ENCODE assay signal across 2 cellular contexts in the genomic region with DNA sequence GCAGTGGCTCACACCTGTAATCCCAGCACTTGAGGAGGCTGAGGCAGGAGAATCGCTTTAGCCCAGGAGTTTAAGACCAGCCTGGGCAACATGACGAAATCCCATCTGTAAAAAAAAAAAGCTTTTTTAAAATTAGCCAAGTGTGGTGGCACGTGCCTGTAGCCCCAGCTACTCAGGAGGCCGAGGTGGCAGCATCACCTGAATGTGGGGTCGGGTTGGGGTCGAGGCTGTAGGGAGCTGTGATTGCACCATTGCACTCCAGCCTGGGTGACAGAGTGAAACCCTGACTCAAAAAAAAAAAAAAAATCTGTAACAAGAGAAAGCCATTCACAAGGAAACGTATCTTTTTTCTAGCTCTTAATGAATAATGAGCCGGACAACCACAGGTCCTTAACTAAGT.
TF ChIP-seq lines count a peak whose summit lies in the region.

No MANE protein-coding gene starts in this region.

TF ChIP-seq in GM23338, 12 proteins besides CTCF, POLR2A, EP300 and RAD21 (continues in another document):
- TF ChIP-seq, protein P1, sequence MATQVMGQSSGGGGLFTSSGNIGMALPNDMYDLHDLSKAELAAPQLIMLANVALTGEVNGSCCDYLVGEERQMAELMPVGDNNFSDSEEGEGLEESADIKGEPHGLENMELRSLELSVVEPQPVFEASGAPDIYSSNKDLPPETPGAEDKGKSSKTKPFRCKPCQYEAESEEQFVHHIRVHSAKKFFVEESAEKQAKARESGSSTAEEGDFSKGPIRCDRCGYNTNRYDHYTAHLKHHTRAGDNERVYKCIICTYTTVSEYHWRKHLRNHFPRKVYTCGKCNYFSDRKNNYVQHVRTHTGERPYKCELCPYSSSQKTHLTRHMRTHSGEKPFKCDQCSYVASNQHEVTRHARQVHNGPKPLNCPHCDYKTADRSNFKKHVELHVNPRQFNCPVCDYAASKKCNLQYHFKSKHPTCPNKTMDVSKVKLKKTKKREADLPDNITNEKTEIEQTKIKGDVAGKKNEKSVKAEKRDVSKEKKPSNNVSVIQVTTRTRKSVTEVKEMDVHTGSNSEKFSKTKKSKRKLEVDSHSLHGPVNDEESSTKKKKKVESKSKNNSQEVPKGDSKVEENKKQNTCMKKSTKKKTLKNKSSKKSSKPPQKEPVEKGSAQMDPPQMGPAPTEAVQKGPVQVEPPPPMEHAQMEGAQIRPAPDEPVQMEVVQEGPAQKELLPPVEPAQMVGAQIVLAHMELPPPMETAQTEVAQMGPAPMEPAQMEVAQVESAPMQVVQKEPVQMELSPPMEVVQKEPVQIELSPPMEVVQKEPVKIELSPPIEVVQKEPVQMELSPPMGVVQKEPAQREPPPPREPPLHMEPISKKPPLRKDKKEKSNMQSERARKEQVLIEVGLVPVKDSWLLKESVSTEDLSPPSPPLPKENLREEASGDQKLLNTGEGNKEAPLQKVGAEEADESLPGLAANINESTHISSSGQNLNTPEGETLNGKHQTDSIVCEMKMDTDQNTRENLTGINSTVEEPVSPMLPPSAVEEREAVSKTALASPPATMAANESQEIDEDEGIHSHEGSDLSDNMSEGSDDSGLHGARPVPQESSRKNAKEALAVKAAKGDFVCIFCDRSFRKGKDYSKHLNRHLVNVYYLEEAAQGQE (IDR thresholded peaks at IDR 0.05; ENCODE audit: unreplicated experiment): no peak
- no peak for TF ChIP-seq EZH2phosphoT487 (IDR thresholded peaks at IDR 0.05; ENCODE audit: unreplicated experiment)
- TF ChIP-seq ZNF114 (CRISPR knock-in tag; IDR thresholded peaks at IDR 0.05): no peak
- no peak for TF ChIP-seq CREB1 (CRISPR knock-in tag; IDR thresholded peaks at IDR 0.05; ENCODE audit: low read depth)
- TF ChIP-seq NANOG (IDR thresholded peaks at IDR 0.05; ENCODE audit: borderline replicate concordance): no peak
- no peak for TF ChIP-seq POLR2AphosphoS5 (IDR thresholded peaks at IDR 0.05; ENCODE audit: low read depth)
- no peak for TF ChIP-seq JUNB (IDR thresholded peaks at IDR 0.05; ENCODE audit: unreplicated experiment)
- TF ChIP-seq, protein P2, sequence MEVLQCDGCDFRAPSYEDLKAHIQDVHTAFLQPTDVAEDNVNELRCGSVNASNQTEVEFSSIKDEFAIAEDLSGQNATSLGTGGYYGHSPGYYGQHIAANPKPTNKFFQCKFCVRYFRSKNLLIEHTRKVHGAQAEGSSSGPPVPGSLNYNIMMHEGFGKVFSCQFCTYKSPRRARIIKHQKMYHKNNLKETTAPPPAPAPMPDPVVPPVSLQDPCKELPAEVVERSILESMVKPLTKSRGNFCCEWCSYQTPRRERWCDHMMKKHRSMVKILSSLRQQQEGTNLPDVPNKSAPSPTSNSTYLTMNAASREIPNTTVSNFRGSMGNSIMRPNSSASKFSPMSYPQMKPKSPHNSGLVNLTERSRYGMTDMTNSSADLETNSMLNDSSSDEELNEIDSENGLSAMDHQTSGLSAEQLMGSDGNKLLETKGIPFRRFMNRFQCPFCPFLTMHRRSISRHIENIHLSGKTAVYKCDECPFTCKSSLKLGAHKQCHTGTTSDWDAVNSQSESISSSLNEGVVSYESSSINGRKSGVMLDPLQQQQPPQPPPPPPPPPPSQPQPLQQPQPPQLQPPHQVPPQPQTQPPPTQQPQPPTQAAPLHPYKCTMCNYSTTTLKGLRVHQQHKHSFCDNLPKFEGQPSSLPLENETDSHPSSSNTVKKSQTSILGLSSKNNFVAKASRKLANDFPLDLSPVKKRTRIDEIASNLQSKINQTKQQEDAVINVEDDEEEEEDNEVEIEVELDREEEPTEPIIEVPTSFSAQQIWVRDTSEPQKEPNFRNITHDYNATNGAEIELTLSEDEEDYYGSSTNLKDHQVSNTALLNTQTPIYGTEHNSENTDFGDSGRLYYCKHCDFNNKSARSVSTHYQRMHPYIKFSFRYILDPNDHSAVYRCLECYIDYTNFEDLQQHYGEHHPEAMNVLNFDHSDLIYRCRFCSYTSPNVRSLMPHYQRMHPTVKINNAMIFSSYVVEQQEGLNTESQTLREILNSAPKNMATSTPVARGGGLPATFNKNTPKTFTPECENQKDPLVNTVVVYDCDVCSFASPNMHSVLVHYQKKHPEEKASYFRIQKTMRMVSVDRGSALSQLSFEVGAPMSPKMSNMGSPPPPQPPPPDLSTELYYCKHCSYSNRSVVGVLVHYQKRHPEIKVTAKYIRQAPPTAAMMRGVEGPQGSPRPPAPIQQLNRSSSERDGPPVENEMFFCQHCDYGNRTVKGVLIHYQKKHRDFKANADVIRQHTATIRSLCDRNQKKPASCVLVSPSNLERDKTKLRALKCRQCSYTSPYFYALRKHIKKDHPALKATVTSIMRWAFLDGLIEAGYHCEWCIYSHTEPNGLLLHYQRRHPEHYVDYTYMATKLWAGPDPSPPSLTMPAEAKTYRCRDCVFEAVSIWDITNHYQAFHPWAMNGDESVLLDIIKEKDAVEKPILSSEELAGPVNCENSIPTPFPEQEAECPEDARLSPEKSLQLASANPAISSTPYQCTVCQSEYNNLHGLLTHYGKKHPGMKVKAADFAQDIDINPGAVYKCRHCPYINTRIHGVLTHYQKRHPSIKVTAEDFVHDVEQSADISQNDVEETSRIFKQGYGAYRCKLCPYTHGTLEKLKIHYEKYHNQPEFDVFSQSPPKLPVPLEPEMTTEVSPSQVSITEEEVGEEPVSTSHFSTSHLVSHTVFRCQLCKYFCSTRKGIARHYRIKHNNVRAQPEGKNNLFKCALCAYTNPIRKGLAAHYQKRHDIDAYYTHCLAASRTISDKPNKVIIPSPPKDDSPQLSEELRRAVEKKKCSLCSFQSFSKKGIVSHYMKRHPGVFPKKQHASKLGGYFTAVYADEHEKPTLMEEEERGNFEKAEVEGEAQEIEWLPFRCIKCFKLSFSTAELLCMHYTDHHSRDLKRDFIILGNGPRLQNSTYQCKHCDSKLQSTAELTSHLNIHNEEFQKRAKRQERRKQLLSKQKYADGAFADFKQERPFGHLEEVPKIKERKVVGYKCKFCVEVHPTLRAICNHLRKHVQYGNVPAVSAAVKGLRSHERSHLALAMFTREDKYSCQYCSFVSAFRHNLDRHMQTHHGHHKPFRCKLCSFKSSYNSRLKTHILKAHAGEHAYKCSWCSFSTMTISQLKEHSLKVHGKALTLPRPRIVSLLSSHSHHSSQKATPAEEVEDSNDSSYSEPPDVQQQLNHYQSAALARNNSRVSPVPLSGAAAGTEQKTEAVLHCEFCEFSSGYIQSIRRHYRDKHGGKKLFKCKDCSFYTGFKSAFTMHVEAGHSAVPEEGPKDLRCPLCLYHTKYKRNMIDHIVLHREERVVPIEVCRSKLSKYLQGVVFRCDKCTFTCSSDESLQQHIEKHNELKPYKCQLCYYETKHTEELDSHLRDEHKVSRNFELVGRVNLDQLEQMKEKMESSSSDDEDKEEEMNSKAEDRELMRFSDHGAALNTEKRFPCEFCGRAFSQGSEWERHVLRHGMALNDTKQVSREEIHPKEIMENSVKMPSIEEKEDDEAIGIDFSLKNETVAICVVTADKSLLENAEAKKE (CRISPR knock-in tag; IDR thresholded peaks at IDR 0.05): no peak
- TF ChIP-seq STAT1 (IDR thresholded peaks at IDR 0.05; ENCODE audit: unreplicated experiment): no peak
- TF ChIP-seq, protein P3, sequence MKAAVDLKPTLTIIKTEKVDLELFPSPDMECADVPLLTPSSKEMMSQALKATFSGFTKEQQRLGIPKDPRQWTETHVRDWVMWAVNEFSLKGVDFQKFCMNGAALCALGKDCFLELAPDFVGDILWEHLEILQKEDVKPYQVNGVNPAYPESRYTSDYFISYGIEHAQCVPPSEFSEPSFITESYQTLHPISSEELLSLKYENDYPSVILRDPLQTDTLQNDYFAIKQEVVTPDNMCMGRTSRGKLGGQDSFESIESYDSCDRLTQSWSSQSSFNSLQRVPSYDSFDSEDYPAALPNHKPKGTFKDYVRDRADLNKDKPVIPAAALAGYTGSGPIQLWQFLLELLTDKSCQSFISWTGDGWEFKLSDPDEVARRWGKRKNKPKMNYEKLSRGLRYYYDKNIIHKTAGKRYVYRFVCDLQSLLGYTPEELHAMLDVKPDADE (IDR thresholded peaks at IDR 0.05): no peak

TF ChIP-seq in SK-N-SH, 30 proteins besides CTCF, POLR2A, EP300 and RAD21 (continued from another document):
- TF ChIP-seq, protein P4, sequence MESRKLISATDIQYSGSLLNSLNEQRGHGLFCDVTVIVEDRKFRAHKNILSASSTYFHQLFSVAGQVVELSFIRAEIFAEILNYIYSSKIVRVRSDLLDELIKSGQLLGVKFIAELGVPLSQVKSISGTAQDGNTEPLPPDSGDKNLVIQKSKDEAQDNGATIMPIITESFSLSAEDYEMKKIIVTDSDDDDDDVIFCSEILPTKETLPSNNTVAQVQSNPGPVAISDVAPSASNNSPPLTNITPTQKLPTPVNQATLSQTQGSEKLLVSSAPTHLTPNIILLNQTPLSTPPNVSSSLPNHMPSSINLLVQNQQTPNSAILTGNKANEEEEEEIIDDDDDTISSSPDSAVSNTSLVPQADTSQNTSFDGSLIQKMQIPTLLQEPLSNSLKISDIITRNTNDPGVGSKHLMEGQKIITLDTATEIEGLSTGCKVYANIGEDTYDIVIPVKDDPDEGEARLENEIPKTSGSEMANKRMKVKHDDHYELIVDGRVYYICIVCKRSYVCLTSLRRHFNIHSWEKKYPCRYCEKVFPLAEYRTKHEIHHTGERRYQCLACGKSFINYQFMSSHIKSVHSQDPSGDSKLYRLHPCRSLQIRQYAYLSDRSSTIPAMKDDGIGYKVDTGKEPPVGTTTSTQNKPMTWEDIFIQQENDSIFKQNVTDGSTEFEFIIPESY (IDR thresholded peaks at IDR 0.05; ENCODE audit: borderline replicate concordance, low read depth): no peak
- TF ChIP-seq RXRA (IDR thresholded peaks at IDR 0.05; ENCODE audit: borderline replicate concordance, low read depth) (no peak), ELF1 (IDR thresholded peaks at IDR 0.05) (no peak), FOXJ3 (CRISPR knock-in tag; IDR thresholded peaks at IDR 0.05) (no peak), POLR2AphosphoS5 (IDR thresholded peaks at IDR 0.05; ENCODE audit: low read depth, low read length) (no peak), FOXM1 (IDR thresholded peaks at IDR 0.05; ENCODE audit: low read depth) (no peak)
- TF ChIP-seq, protein P5, sequence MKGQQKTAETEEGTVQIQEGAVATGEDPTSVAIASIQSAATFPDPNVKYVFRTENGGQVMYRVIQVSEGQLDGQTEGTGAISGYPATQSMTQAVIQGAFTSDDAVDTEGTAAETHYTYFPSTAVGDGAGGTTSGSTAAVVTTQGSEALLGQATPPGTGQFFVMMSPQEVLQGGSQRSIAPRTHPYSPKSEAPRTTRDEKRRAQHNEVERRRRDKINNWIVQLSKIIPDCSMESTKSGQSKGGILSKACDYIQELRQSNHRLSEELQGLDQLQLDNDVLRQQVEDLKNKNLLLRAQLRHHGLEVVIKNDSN (IDR thresholded peaks at IDR 0.05; ENCODE audit: borderline replicate concordance, low read depth): no peak
TF ChIP-seq in SK-N-SH: peak in this region for 0.
